In the genomic region with DNA sequence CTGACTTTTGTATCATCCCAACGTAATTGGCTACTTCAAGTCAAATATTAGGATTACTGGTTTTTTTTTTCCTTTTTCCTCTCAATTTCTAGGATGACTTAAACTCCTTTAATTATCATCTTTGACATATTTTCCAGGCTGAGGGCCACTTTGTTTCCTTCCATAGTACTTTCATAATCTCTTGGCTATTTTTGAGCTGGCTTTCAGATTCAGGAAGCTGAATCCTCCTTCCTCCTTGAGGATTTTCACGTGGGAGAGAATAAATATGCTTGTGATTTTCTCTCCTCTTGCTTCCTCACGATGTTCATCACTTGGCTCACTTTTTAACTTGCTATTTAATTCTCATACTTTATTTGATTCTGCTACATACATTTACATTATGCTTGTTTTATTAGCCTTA, we compare ENCODE assay signal across 18 cellular contexts.
A peak's percentile ranks its signal among the peaks of the same experiment; 100 is the strongest.
DNase-seq lines count a peak whose midpoint lies in the region; ATAC-seq and TF ChIP-seq lines count a peak whose summit lies in the region.
"Had no signal": no experiment of that assay in that cellular context is flagged by ENCODE, and none has a peak within 500 bp of the region (broad histone marks: within the 10 kb centered on the region; RNA-seq: fewer than 3 reads in every experiment).

No MANE protein-coding gene starts in this region.

- H3K27ac Mint-ChIP-seq in activated naive CD8-positive, alpha-beta T cell treated with anti-CD3 and anti-CD28 coated beads for 36 hours, result no peak overlapping the region
- H3K27ac Mint-ChIP-seq: CD4-positive, alpha-beta memory T cell; GM23338 had no signal

- 55 to 64% (median 60%) methylated on average over 3 of the region's 3 CpGs for WGBS in adrenal gland, 4 donors

- H3K36me3 Mint-ChIP-seq in activated naive CD8-positive, alpha-beta T cell treated with anti-CD3 and anti-CD28 coated beads for 36 hours, result no peaks in the 10 kb centered on the region
- H3K36me3 Mint-ChIP-seq: CD4-positive, alpha-beta memory T cell had no signal

- intact Hi-C loops in adrenal gland (cut with DNase I), result no loop called here

- no peaks in the 10 kb centered on the region for H3K27me3 ChIP-seq in adrenal gland
- H3K27me3 ChIP-seq in subcutaneous abdominal adipose tissue (ENCODE audit: control insufficient read depth in 5 of 5, insufficient read depth in 4 of 5, low read length in 5 of 5), result no peaks in the 10 kb centered on the region
- H3K27me3 ChIP-seq: BE2C, Peyer's patch had no signal

- no peak overlapping the region for H3K4me3 ChIP-seq in adrenal gland
- no peak overlapping the region for H3K4me3 ChIP-seq in fibroblast of pulmonary artery (replicated peaks; ENCODE audit: low read depth, low read length)
- no peak overlapping the region for H3K4me3 ChIP-seq in subcutaneous abdominal adipose tissue (ENCODE audit: low read depth in 1 of 5, low read length in 5 of 5)
- H3K4me3 ChIP-seq: GM23338, K562, Peyer's patch had no signal

- no peaks in the 10 kb centered on the region for H3K27me3 Mint-ChIP-seq in activated naive CD8-positive, alpha-beta T cell treated with anti-CD3 and anti-CD28 coated beads for 36 hours

- no peak for TF ChIP-seq POLR2A in adrenal gland (IDR thresholded peaks at IDR 0.05)

- H3K9me3 Mint-ChIP-seq in activated naive CD8-positive, alpha-beta T cell treated with anti-CD3 and anti-CD28 coated beads for 36 hours, result no peaks in the 10 kb centered on the region
- H3K9me3 Mint-ChIP-seq: CD4-positive, alpha-beta memory T cell; GM23338 had no signal

- H3K9me3 ChIP-seq in adrenal gland (replicated peaks in 1 of 3) (no peaks in the 10 kb centered on the region), subcutaneous abdominal adipose tissue (ENCODE audit: control insufficient read depth in 5 of 5, low read length in 5 of 5) (no peaks in the 10 kb centered on the region)
- H3K9me3 ChIP-seq: BE2C, Peyer's patch had no signal

- H3K36me3 ChIP-seq in adrenal gland (replicated peaks in 1 of 2) (no peaks in the 10 kb centered on the region), subcutaneous abdominal adipose tissue (ENCODE audit: control insufficient read depth in 5 of 5, insufficient read depth in 5 of 5, low read length in 5 of 5) (peaks cover 0 to 6% (median under 1%) of the 10 kb centered on the region in 5 donors)
- H3K36me3 ChIP-seq: BE2C, Peyer's patch had no signal

- no peak for TF ChIP-seq CTCF in adrenal gland (IDR thresholded peaks at IDR 0.05)
- TF ChIP-seq CTCF in fibroblast of pulmonary artery (IDR thresholded peaks at IDR 0.05; ENCODE audit: low read length, missing control alignments), result no peak

- H3K4me1 ChIP-seq in adrenal gland (replicated peaks in 1 of 2) (peaks cover 0 to 33% of the 10 kb centered on the region in 2 donors), subcutaneous abdominal adipose tissue (ENCODE audit: control insufficient read depth in 5 of 5, insufficient read depth in 5 of 5, low read length in 5 of 5) (peaks cover 0 to 18% (median 8%) of the 10 kb centered on the region in 5 donors)
- H3K4me1 ChIP-seq: Peyer's patch had no signal

- H3K4me3 Mint-ChIP-seq in activated naive CD8-positive, alpha-beta T cell treated with anti-CD3 and anti-CD28 coated beads for 36 hours, result no peak overlapping the region
- H3K4me3 Mint-ChIP-seq: CD4-positive, alpha-beta memory T cell; GM23338 had no signal

- ATAC-seq in left lobe of liver, result peak; percentile 40
- ATAC-seq in HG03432 (IDR thresholded peaks at IDR 0.05; ENCODE audit: unreplicated experiment), result no peak
- ATAC-seq: GM23338, K562 had no signal

- DNase-seq in adrenal gland, result no peak
- DNase-seq in fibroblast of pulmonary artery (ENCODE audit: low read depth), result peak; percentile 66
- DNase-seq in left lobe of liver (ENCODE audit: low spot score), result no peak
- DNase-seq in activated naive CD8-positive, alpha-beta T cell treated with anti-CD3 and anti-CD28 coated beads for 36 hours, result no peak
- no peak for DNase-seq in stimulated activated CD4-positive, alpha-beta T cell treated with anti-CD3 and anti-CD28 coated beads, Interleukin-4, amount 100 ng/mL, for 4 hours
- DNase-seq: BE2C; CD4-positive, alpha-beta memory T cell; DMS79; NCI-H1105 treated with DMSO at 0.1 percent for 48 hours; NCI-H1930; NCI-H2171 treated with DMSO at 0.1 percent for 48 hours; NCI-H510A treated with DMSO at 0.1 percent for 48 hours; Peyer's patch; SHP77 treated with DMSO at 0.1 percent for 48 hours had no signal

- H3K27ac ChIP-seq in adrenal gland, result peak overlapping the region in 4 of 5 donors; percentile 9 to 72 (median 45)
- peak overlapping the region; percentile 49 for H3K27ac ChIP-seq in subcutaneous abdominal adipose tissue (ENCODE audit: low read depth, low read length)
- H3K27ac ChIP-seq: Peyer's patch had no signal

- H3K4me1 Mint-ChIP-seq in activated naive CD8-positive, alpha-beta T cell treated with anti-CD3 and anti-CD28 coated beads for 36 hours, result no peaks in the 10 kb centered on the region
- H3K4me1 Mint-ChIP-seq: GM23338 had no signal

- no peak overlapping the region for H3K9ac ChIP-seq in subcutaneous abdominal adipose tissue (ENCODE audit: low read length in 5 of 5)
